10 cellular contexts compared by ENCODE assay signal in the genomic region with DNA sequence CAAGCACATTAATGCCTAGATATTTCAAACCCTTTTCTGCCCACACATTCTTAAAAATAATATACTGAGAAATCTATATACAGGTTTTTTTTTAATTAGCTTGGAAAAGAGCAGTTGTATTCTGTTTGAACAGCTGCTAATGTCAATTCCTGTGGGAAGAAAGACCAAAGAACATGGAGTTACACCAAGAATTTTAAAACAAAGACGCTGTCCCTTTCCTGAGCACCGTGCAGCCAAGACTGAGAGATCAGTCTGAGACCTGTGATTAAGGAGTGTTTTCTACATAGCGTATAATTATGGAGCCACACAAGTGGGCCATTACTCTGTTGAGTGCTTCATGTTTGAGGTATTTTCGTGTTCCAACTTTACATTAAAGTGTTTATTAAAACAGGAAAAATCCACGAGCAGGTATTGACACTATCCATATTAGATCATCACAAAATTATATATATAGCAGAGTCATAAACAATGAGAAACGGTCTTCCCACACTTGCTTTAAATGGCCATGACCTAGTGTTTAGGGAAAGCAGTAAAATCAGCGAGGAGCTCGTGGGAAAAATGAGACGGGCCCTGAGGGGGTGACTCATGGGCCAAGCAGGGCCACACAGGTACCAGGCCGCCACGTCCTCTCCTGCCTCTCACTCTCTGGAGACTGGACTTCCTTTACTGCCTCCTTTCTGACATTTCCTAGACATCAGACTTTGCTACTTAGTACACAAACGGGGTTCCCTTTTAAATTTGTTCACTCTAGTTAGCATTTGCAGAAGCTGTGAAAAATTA.
DNase-seq lines count a peak whose midpoint lies in the region; ATAC-seq, FAIRE-seq and TF ChIP-seq lines count a peak whose summit lies in the region.
"Had no signal": no experiment of that assay in that cellular context is flagged by ENCODE, and none has a peak within 500 bp of the region (broad histone marks: within the 10 kb centered on the region; RNA-seq: fewer than 3 reads in every experiment).

No MANE protein-coding gene starts in this region.

- H3K4me1 Mint-ChIP-seq in immature natural killer cell = no peaks in the 10 kb centered on the region

- H3K9me2 ChIP-seq in PC-3 (replicated peaks; ENCODE audit: low read length) = no peaks in the 10 kb centered on the region

- CTCF ChIA-PET in PC-3 (lab: Charles Lee) = no interaction called here

- H3K9me3 ChIP-seq in PC-3 (ENCODE audit: low read length) (no peaks in the 10 kb centered on the region), parathyroid adenoma (ENCODE audit: control insufficient read depth, low read length) (no peaks in the 10 kb centered on the region)

- peaks cover 57% of the 10 kb centered on the region for H3K79me2 ChIP-seq in PC-3 (ENCODE audit: low read length)
- H3K79me2 ChIP-seq in parathyroid adenoma = peaks cover 12% of the 10 kb centered on the region

- H3K27me3 ChIP-seq in PC-3 (ENCODE audit: low read length) (no peaks in the 10 kb centered on the region), parathyroid adenoma (ENCODE audit: control insufficient read depth, insufficient read depth, low read length) (no peaks in the 10 kb centered on the region)

- H2AFZ ChIP-seq in PC-3 (ENCODE audit: low read length) (no peak overlapping the region), parathyroid adenoma (no peak overlapping the region)

- H3K9ac ChIP-seq in PC-3 (ENCODE audit: low read length) (0 out of 2 replicates have a peak overlapping the region, but pooled peaks have one; percentile 2), parathyroid adenoma (no peak overlapping the region)

- no peaks in the 10 kb centered on the region for H3K9me3 Mint-ChIP-seq in immature natural killer cell
- H3K9me3 Mint-ChIP-seq: CD4-positive, alpha-beta T cell had no signal

- H3K27me3 Mint-ChIP-seq in immature natural killer cell (ENCODE audit: low read depth in 3 of 3) = peaks cover 0 to 7% (median 0%) of the 10 kb centered on the region in 3 donors
- H3K27me3 Mint-ChIP-seq: CD4-positive, alpha-beta T cell had no signal

- H3K27ac Mint-ChIP-seq in immature natural killer cell = no peak overlapping the region
- H3K27ac Mint-ChIP-seq: CD4-positive, alpha-beta T cell had no signal

- FAIRE-seq in GM12891 (lab: Jason Lieb, UNC) = no peak

- intact Hi-C loops in PC-3 (cut with micrococcal nuclease) = no loop called here

- ATAC-seq in PC-3 = peak; percentile 88

- H3K4me3 Mint-ChIP-seq in immature natural killer cell = no peak overlapping the region
- H3K4me3 Mint-ChIP-seq: CD4-positive, alpha-beta T cell had no signal

- H3K4me3 ChIP-seq in PC-3 (ENCODE audit: low read length) (no peak overlapping the region), fibroblast of the aortic adventitia (ENCODE audit: low read depth, low read length) (no peak overlapping the region), parathyroid adenoma (ENCODE audit: low read depth, low read length) (no peak overlapping the region)

- DNase-seq in ELR (ENCODE audit: low read depth) (peak; percentile 79), PC-3 (peak; percentile 60), fibroblast of the aortic adventitia (ENCODE audit: low read depth) (peak; percentile 46), HuH-7 (ENCODE audit: low spot score) (no peak), immature natural killer cell (no peak), GM12891 (ENCODE audit: insufficient read length, low spot score) (no peak)
- no peak for DNase-seq in stimulated activated CD4-positive, alpha-beta T cell treated with anti-CD3 and anti-CD28 coated beads, Interleukin-2, amount 100 ng/mL, for 48 hours
- DNase-seq: activated T-cell treated with anti-CD3 and anti-CD28 coated beads, Interleukin-2, amount 50 U/mL, for 48 hours; CD4-positive, alpha-beta T cell had no signal

- H3K27ac ChIP-seq in PC-3 (ENCODE audit: low read length) (peak overlapping the region; percentile 65), parathyroid adenoma (peak overlapping the region; percentile 21)

- H3K4me1 ChIP-seq in PC-3 (ENCODE audit: insufficient read depth, low read length) (peaks cover 10% of the 10 kb centered on the region), parathyroid adenoma (peaks cover 9% of the 10 kb centered on the region)

- H3F3A ChIP-seq in PC-3 (ENCODE audit: low read length, unreplicated experiment) = no peaks in the 10 kb centered on the region

- H4K20me1 ChIP-seq in PC-3 (ENCODE audit: low read length) = 0 out of 2 replicates have a peak, but pooled peaks cover 3% of the 10 kb centered on the region

- no TSS peak for BruUV-seq in PC-3 (replicated peaks; lab: Mats Ljungman, UMichigan)

- no peak for TF ChIP-seq POLR2A in GM12891 (IDR thresholded peaks at IDR 0.05; ENCODE audit: low read depth, low read length)

- H3K36me3 ChIP-seq in PC-3 (ENCODE audit: low read depth, low read length) (peaks cover 56% of the 10 kb centered on the region), parathyroid adenoma (ENCODE audit: control insufficient read depth, insufficient read depth, low read length) (no peaks in the 10 kb centered on the region)

- peaks cover 4 to 8% (median 8%) of the 10 kb centered on the region in 3 donors for H3K36me3 Mint-ChIP-seq in immature natural killer cell

- POLR2A ChIA-PET in PC-3 (lab: Charles Lee; ENCODE audit: unreplicated experiment) = interaction anchor here (0.6 kb wide), 1 partner anchor 31 kb away, joined by 3 read pairs; no protein-coding TSS in a partner anchor

- TF ChIP-seq CTCF in PC-3 (conservative IDR thresholded peaks at IDR 0.05; ENCODE audit: low read depth, low read length) = no peak
- TF ChIP-seq CTCF in fibroblast of the aortic adventitia (IDR thresholded peaks at IDR 0.05; ENCODE audit: insufficient read depth, low read length) = no peak
- no peak for TF ChIP-seq CTCF in parathyroid adenoma (IDR thresholded peaks at IDR 0.05)

- H3K4me2 ChIP-seq in PC-3 (ENCODE audit: low read length) (no peak overlapping the region), parathyroid adenoma (ENCODE audit: low read length) (no peak overlapping the region)

TF ChIP-seq in GM12891, 5 proteins besides CTCF, POLR2A, EP300 and RAD21:
- no peak for TF ChIP-seq POU2F2 (IDR thresholded peaks at IDR 0.05; ENCODE audit: low read depth, low read length)
- TF ChIP-seq TAF1 (IDR thresholded peaks at IDR 0.05; ENCODE audit: low read depth, low read length) = no peak
- TF ChIP-seq POLR2AphosphoS5 (IDR thresholded peaks at IDR 0.05; ENCODE audit: low read depth, low read length) = no peak
- TF ChIP-seq SPI1 (IDR thresholded peaks at IDR 0.05; ENCODE audit: low read depth, low read length) = no peak
- no peak for TF ChIP-seq PAX5 (IDR thresholded peaks at IDR 0.05; ENCODE audit: insufficient read depth, low read length, severe bottlenecking)

Comparison
In these comparisons a context has a peak if more than half of its experiments do, and no peak if none do; other contexts are left out.
1. DNase-seq: peak in ELR (single experiment), PC-3 (single experiment) and fibroblast of the aortic adventitia (single experiment); none in stimulated activated CD4-positive, alpha-beta T cell treated with anti-CD3 and anti-CD28 coated beads, Interleukin-2, amount 100 ng/mL, for 48 hours (0 of 2), HuH-7 (single experiment), immature natural killer cell (0 of 3) and GM12891 (single experiment).